8 cellular contexts compared by ENCODE assay signal in the genomic region with DNA sequence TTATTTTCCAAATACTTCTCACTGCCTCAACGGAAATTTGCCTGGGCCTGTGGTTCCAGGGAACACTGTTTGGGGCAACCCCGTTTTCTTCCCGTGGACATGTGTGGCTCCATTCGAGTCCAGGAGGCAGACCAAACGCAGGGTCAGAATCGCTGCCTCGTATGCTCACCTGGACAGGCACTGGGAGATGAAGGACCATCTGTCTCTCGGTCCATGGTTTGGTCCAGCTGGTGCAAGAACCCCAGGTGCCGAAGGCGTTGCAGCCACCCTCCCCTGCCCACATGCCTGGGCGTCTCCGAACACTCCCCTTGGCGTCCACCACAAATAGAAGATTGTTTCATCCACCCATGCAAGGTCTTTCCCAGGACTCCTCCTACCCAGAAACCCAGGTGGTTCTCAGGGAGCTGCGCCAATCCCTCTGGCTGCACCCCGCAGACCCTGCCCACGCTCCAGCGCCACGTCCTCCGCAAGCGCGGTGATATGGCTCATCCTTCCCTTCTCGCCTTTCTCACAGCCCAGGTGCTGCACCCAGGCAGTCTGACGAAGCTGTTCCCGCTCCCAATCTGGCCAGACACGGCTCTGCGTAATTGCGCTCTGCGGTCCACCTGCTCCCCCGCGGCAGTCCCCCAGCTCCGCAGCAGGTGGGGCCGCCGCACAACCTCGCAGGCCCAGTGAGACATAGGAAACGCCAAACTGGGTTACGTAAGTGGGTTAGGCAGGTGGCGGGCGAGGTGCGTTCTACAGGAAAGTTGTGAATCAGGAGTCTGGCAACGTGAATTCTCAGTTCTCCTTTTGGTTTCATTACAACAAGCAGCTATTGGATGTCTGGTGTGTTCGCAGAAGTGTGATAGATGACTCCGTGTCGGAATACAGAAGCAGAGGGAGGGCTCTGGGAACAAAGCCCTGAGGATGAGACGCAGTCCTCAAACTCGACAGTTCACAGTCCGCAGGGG.
DNase-seq lines count a peak whose midpoint lies in the region; ATAC-seq, FAIRE-seq and TF ChIP-seq lines count a peak whose summit lies in the region.

No MANE protein-coding gene starts in this region.

- no peak for FAIRE-seq in pancreas (lab: Jason Lieb, UNC)

- peak overlapping the region; percentile 75 for H3K4me3 Mint-ChIP-seq in HFFc6
- peak overlapping the region; percentile 51 to 73 for H3K4me3 Mint-ChIP-seq in activated T-cell treated with anti-CD3 and anti-CD28 coated beads, Interleukin-2, amount 50 U/mL, for 72 hours

- DNase-seq in HFFc6 (no peak), NCI-H1417 treated with DMSO at 0.1 percent for 48 hours (lab: John Stamatoyannopoulos, UW) (peak; percentile 42), Right ventricle myocardium superior (peak; percentile 58), pancreas (peak; percentile 43 to 78 (median 56)), AG20443 (ENCODE audit: low spot score) (no peak), HuH-7.5 (ENCODE audit: low spot score) (no peak)
- DNase-seq in activated T-cell treated with anti-CD3 and anti-CD28 coated beads, Interleukin-2, amount 50 U/mL, for 72 hours = peak; percentile 24 to 45

- H3K4me1 ChIP-seq in pancreas = no peaks in the 10 kb centered on the region

- H3K4me3 ChIP-seq in pancreas = peak overlapping the region; percentile 1 to 32 (median 20)

- H3K27ac Mint-ChIP-seq in HFFc6 = no peak overlapping the region
- no peak overlapping the region for H3K27ac Mint-ChIP-seq in activated T-cell treated with anti-CD3 and anti-CD28 coated beads, Interleukin-2, amount 50 U/mL, for 72 hours

- no peaks in the 10 kb centered on the region for H3K9me3 ChIP-seq in pancreas

- no peaks in the 10 kb centered on the region for H3K27me3 ChIP-seq in pancreas

- no peak overlapping the region for H3K27ac ChIP-seq in pancreas

- no peak; the same call in 1 of the 2 replicates for TF ChIP-seq CTCF in HFFc6 (IDR thresholded peaks at IDR 0.05)
- no peak for TF ChIP-seq CTCF in pancreas (IDR thresholded peaks at IDR 0.05)

- no peaks in the 10 kb centered on the region for H3K36me3 ChIP-seq in pancreas

- peaks cover 28% of the 10 kb centered on the region for H3K27me3 Mint-ChIP-seq in HFFc6 (ENCODE audit: insufficient read depth)
- H3K27me3 Mint-ChIP-seq in activated T-cell treated with anti-CD3 and anti-CD28 coated beads, Interleukin-2, amount 50 U/mL, for 72 hours (ENCODE audit: low read depth) = peaks cover 39% of the 10 kb centered on the region

- no peaks in the 10 kb centered on the region for H3K36me3 Mint-ChIP-seq in HFFc6 (ENCODE audit: low read depth)
- no peaks in the 10 kb centered on the region for H3K36me3 Mint-ChIP-seq in activated T-cell treated with anti-CD3 and anti-CD28 coated beads, Interleukin-2, amount 50 U/mL, for 72 hours (ENCODE audit: insufficient read depth in 2 of 2)

- H3K4me1 Mint-ChIP-seq in HFFc6 (ENCODE audit: low read depth) = peaks cover 24% of the 10 kb centered on the region
- peaks cover 9% of the 10 kb centered on the region for H3K4me1 Mint-ChIP-seq in activated T-cell treated with anti-CD3 and anti-CD28 coated beads, Interleukin-2, amount 50 U/mL, for 72 hours (ENCODE audit: low read depth)

- ATAC-seq in GM18498 (IDR thresholded peaks at IDR 0.05; ENCODE audit: unreplicated experiment) (peak; percentile 91), Right ventricle myocardium superior (ENCODE audit: poor library complexity) (peak; percentile 87), pancreas (peak; percentile 81 to 96 (median 95))
- ATAC-seq in activated T-cell treated with anti-CD3 and anti-CD28 coated beads, Interleukin-2, amount 50 U/mL, for 72 hours (replicated peaks in 1 of 2) = peak; percentile 69 to 89

- 17 to 18% methylated on average over 46 of the region's 46 CpGs for WGBS in pancreas, 2 donors

- intact Hi-C loops in Right ventricle myocardium superior (cut with DNase I) (no loop called here), pancreas (cut with DNase I) (no loop called here)

- no peaks in the 10 kb centered on the region for H3K9me3 Mint-ChIP-seq in HFFc6
- H3K9me3 Mint-ChIP-seq in activated T-cell treated with anti-CD3 and anti-CD28 coated beads, Interleukin-2, amount 50 U/mL, for 72 hours = no peaks in the 10 kb centered on the region

Comparison
In these comparisons a context has a peak if more than half of its experiments do, and no peak if none do; other contexts are left out.
1. DNase-seq: peak in NCI-H1417 treated with DMSO at 0.1 percent for 48 hours (single experiment), activated T-cell treated with anti-CD3 and anti-CD28 coated beads, Interleukin-2, amount 50 U/mL, for 72 hours (2 of 2), Right ventricle myocardium superior (single experiment) and pancreas (6 of 6); none in HFFc6 (single experiment), AG20443 (single experiment) and HuH-7.5 (single experiment).
2. Peak in every context shown above with its lines, with median percentiles within 50 percentile points of each other: ATAC-seq.